27 cellular contexts compared by ENCODE assay signal in genomic region chr10:97076781-97077180, GRCh38.
A peak's percentile ranks its signal among the peaks of the same experiment; 100 is the strongest.
DNase-seq lines count a peak whose midpoint lies in the region; ATAC-seq, FAIRE-seq and TF ChIP-seq lines count a peak whose summit lies in the region.
"Had no signal": no experiment of that assay in that cellular context is flagged by ENCODE, and none has a peak within 500 bp of the region (broad histone marks: within the 10 kb centered on the region; RNA-seq: fewer than 3 reads in every experiment).

No MANE protein-coding gene starts in this region.

- H3K27me3 ChIP-seq in H1 (replicated peaks in 1 of 4; ENCODE audit: control insufficient read depth in 3 of 4, extremely low read depth in 1 of 4, insufficient read depth in 3 of 4, low read length in 3 of 4), result 0 out of 7 replicates have a peak, but pooled peaks cover 0 to 3% (median 0%) of the 10 kb centered on the region in 4 experiments
- H3K27me3 ChIP-seq: BE2C had no signal

- 97% methylated on average over 6 of the region's 6 CpGs; no CpG with 5 or more reads in 1 of the 2 experiments for WGBS in H1 (ENCODE audit: extremely low coverage in 1 of 2, insufficient coverage in 1 of 2, insufficient read length in 1 of 2, insufficient replicate concordance in 2 of 2, low coverage in 1 of 2, low lambda C conversion rate in 2 of 2, missing lambda C conversion rate in 1 of 2), 2 experiments

- H3K4ac ChIP-seq in H1 (replicated peaks; ENCODE audit: insufficient read length, low read depth, low read length), result no peak overlapping the region

- H2BK12ac ChIP-seq in H1 (ENCODE audit: low read depth, low read length), result peak overlapping the region; percentile 6; the same call in 1 of the 2 replicates

- no peak for FAIRE-seq in H1 (lab: Jason Lieb, UNC)
- FAIRE-seq: A204.1, GM12878, GM12892, GM18507 had no signal

- H3K23ac ChIP-seq in H1 (ENCODE audit: insufficient read length), result no peak overlapping the region

- no peak for ATAC-seq in left colon
- ATAC-seq: GM12878 had no signal

- no peaks in the 10 kb centered on the region for H3K23me2 ChIP-seq in H1 (ENCODE audit: low read depth, low read length)

- intact Hi-C loops in left colon (cut with DNase I, micrococcal nuclease), result no loop called here

- H2BK5ac ChIP-seq in H1 (ENCODE audit: low read depth, low read length), result no peak overlapping the region

- no peaks in the 10 kb centered on the region for H3K36me3 ChIP-seq in H1 (ENCODE audit: control insufficient read depth in 2 of 4, insufficient read depth in 4 of 4, low read length in 3 of 4)
- H3K36me3 ChIP-seq: BE2C, BLaER1 had no signal

- H4K8ac ChIP-seq in H1 (ENCODE audit: extremely low read depth, insufficient read depth, low read length), result no peak overlapping the region

- no peak overlapping the region for H3K56ac ChIP-seq in H1 (replicated peaks; ENCODE audit: insufficient read length, low read depth, low read length)

- peak; percentile 20 for DNase-seq in NK-92 treated with Interleukin-12 subunit alpha and Interleukin-12 subunit beta, amount 100 ng/mL, for 24 hours (lab: John Stamatoyannopoulos, UW)
- DNase-seq in NK-92 (lab: John Stamatoyannopoulos, UW; ENCODE audit: unreplicated experiment) (no peak), NCI-H69 (lab: John Stamatoyannopoulos, UW) (peak; percentile 9), H1 (ENCODE audit: low read depth in 1 of 2, low spot score in 2 of 2) (no peak), HT-29 (ENCODE audit: low spot score) (no peak), left colon (no peak), cortex of kidney (lab: John Stamatoyannopoulos, UW) (no peak)
- DNase-seq: 8988T; ACHN; BE2C; C1 segment of cervical spinal cord; CD4-positive, alpha-beta memory T cell; CD4-positive, CD25-positive, alpha-beta regulatory T cell; CD8-positive, alpha-beta memory T cell; COR-L47; DMS 273 treated with DMSO at 0.1 percent for 48 hours; DMS153; DMS53; DMS79; DND-41; EL; GDM1 had no signal

- no peak overlapping the region for H4K91ac ChIP-seq in H1 (replicated peaks; ENCODE audit: insufficient read length, low read length)

- no peak overlapping the region for H3K18ac ChIP-seq in H1 (ENCODE audit: extremely low read depth, low read length)

- POLR2A ChIA-PET in H1 (lab: Charles Lee; ENCODE audit: partially characterized antibody), result no interaction called here

- no peaks in the 10 kb centered on the region for H3K79me1 ChIP-seq in H1 (ENCODE audit: low read depth, low read length)

- H2BK20ac ChIP-seq in H1 (ENCODE audit: low read length), result no peak overlapping the region

- H4K5ac ChIP-seq in H1 (ENCODE audit: insufficient read length, low read depth, low read length), result no peak overlapping the region

- H3K27ac ChIP-seq in H1 (ENCODE audit: low read depth, low read length), result no peak overlapping the region
- H3K27ac ChIP-seq: BLaER1 had no signal

- peaks cover 0 to under 1% of the 10 kb centered on the region in 2 experiments for H4K20me1 ChIP-seq in H1 (replicated peaks in 1 of 2; ENCODE audit: control insufficient read depth in 1 of 2, insufficient read depth in 2 of 2, low read length in 2 of 2)

- H3K4me3 ChIP-seq in H1 (ENCODE audit: extremely low read depth in 1 of 4, insufficient read depth in 2 of 4, low read depth in 3 of 4, low read length in 4 of 4), result no peak overlapping the region
- H3K4me3 ChIP-seq: BLaER1, GM12878 had no signal

- no peak overlapping the region for H3K4me2 ChIP-seq in H1 (ENCODE audit: insufficient read depth in 1 of 2, low read depth in 2 of 2, low read length in 2 of 2)
- H3K4me2 ChIP-seq: BLaER1 had no signal

- no peak for TF ChIP-seq EP300 in H1 (IDR thresholded peaks at IDR 0.05; ENCODE audit: borderline replicate concordance in 1 of 2, low read depth in 2 of 2, low read length in 2 of 2)

- TF ChIP-seq RAD21 in H1 (IDR thresholded peaks at IDR 0.05 in 1 of 2, conservative IDR thresholded peaks at IDR 0.05 in 1 of 2; ENCODE audit: low read depth in 2 of 2, low read length in 2 of 2), result no peak

- TF ChIP-seq CTCF in H1 (IDR thresholded peaks at IDR 0.05; ENCODE audit: control extremely low read depth in 1 of 3, insufficient read depth in 1 of 3, low read depth in 1 of 3, low read length in 3 of 3), result no peak

- H2BK120ac ChIP-seq in H1 (replicated peaks; ENCODE audit: low read depth, low read length), result no peak overlapping the region

- no peak for TF ChIP-seq POLR2A in H1 (IDR thresholded peaks at IDR 0.05; ENCODE audit: control extremely low read depth in 1 of 2, low read depth in 2 of 2, low read length in 2 of 2)

- H2BK15ac ChIP-seq in H1 (ENCODE audit: low read length), result peak overlapping the region; percentile 95; the same call in 1 of the 2 replicates

- H3K14ac ChIP-seq in H1 (ENCODE audit: insufficient read length), result no peak overlapping the region

- H3K79me2 ChIP-seq in H1 (ENCODE audit: control insufficient read depth in 1 of 2, insufficient read depth in 2 of 2, low read length in 2 of 2), result no peaks in the 10 kb centered on the region

- H2AK5ac ChIP-seq in H1 (ENCODE audit: low read depth, low read length), result no peak overlapping the region

- no peaks in the 10 kb centered on the region for H3K9me3 ChIP-seq in H1 (ENCODE audit: insufficient read depth in 2 of 2, low read depth in 1 of 2, low read length in 1 of 2)
- H3K9me3 ChIP-seq: BE2C, BLaER1 had no signal

- H2AFZ ChIP-seq in H1 (ENCODE audit: low read length), result no peak overlapping the region

- CTCF ChIA-PET in H1 (lab: Charles Lee; ENCODE audit: partially characterized antibody), result interaction anchor here (0.7 to 42.3 kb wide), 11 partner anchors 4 to 279 kb away, joined by 3 to 1348 read pairs (median 5); partner anchors contain the start of gene SLIT1

- peaks cover 0 to 31% (median 14%) of the 10 kb centered on the region in 4 experiments; a peak in 5 of 7 replicates for H3K4me1 ChIP-seq in H1 (replicated peaks in 1 of 4; ENCODE audit: control insufficient read depth in 3 of 4, insufficient read depth in 4 of 4, low read length in 3 of 4)
- H3K4me1 ChIP-seq: BE2C had no signal

- no peak overlapping the region for H3K9ac ChIP-seq in H1 (replicated peaks in 1 of 4; ENCODE audit: extremely low read depth in 1 of 4, low read depth in 3 of 4, low read length in 3 of 4)
- H3K9ac ChIP-seq: BLaER1 had no signal

TF ChIP-seq in H1, 55 proteins besides CTCF, POLR2A, EP300 and RAD21 (continues in another document):
- TF ChIP-seq JUND (IDR thresholded peaks at IDR 0.05; ENCODE audit: low read length) (no peak), CREB1 (IDR thresholded peaks at IDR 0.05) (no peak), SIX5 (IDR thresholded peaks at IDR 0.05; ENCODE audit: low read depth, low read length) (no peak), SAP30 (IDR thresholded peaks at IDR 0.05; ENCODE audit: insufficient read depth, insufficient replicate concordance, low read length) (no peak), EZH2 (IDR thresholded peaks at IDR 0.05; ENCODE audit: low read depth, low read length, severe bottlenecking) (no peak), RBBP5 (IDR thresholded peaks at IDR 0.05; ENCODE audit: borderline replicate concordance, low read depth, low read length) (no peak), KDM4A (IDR thresholded peaks at IDR 0.05; ENCODE audit: low read depth, low read length, severe bottlenecking) (no peak), KDM1A (IDR thresholded peaks at IDR 0.05; ENCODE audit: borderline replicate concordance, low read length) (no peak), YY1 (IDR thresholded peaks at IDR 0.05; ENCODE audit: low read depth, low read length) (no peak), KDM5A (IDR thresholded peaks at IDR 0.05; ENCODE audit: low read length) (no peak), SIN3A (conservative IDR thresholded peaks at IDR 0.05 in 1 of 2, IDR thresholded peaks at IDR 0.05 in 1 of 2; ENCODE audit: low read depth in 1 of 2, low read length in 2 of 2) (no peak), BCL11A (IDR thresholded peaks at IDR 0.05; ENCODE audit: low read depth in 2 of 2, low read length in 2 of 2) (no peak)

Comparison
In these comparisons a context has a peak if more than half of its experiments do, and no peak if none do; other contexts are left out.
1. DNase-seq: peak in NK-92 treated with Interleukin-12 subunit alpha and Interleukin-12 subunit beta, amount 100 ng/mL, for 24 hours (single experiment) and NCI-H69 (single experiment); none in NK-92 (single experiment), H1 (0 of 2), HT-29 (single experiment), left colon (0 of 2) and cortex of kidney (single experiment).